Comparison of ENCODE assay signal across 28 cellular contexts in genomic region chr3:13205567-13206143, GRCh38.
A peak's percentile ranks its signal among the peaks of the same experiment; 100 is the strongest.
DNase-seq lines count a peak whose midpoint lies in the region; ATAC-seq, FAIRE-seq and TF ChIP-seq lines count a peak whose summit lies in the region.
"Had no signal": no experiment of that assay in that cellular context is flagged by ENCODE, and none has a peak within 500 bp of the region (broad histone marks: within the 10 kb centered on the region; RNA-seq: fewer than 3 reads in every experiment).

No MANE protein-coding gene starts in this region.

- no peak for TF ChIP-seq EP300 in K562 (IDR thresholded peaks at IDR 0.05; ENCODE audit: low read length)

- no peaks in the 10 kb centered on the region for H3K9me1 ChIP-seq in K562 (ENCODE audit: control insufficient read depth, insufficient read depth, low read length)

- H2AFZ ChIP-seq in K562 (ENCODE audit: low read depth, low read length) (no peak overlapping the region), osteoblast (ENCODE audit: low read length) (no peak overlapping the region)

- H3K9me3 ChIP-seq in HEK293 (ENCODE audit: control insufficient read depth, insufficient read depth, low read depth, low read length) = no peaks in the 10 kb centered on the region
- no peaks in the 10 kb centered on the region for H3K9me3 ChIP-seq in K562 (replicated peaks; ENCODE audit: control insufficient read depth, insufficient read depth, low read depth, low read length)
- no peaks in the 10 kb centered on the region for H3K9me3 ChIP-seq in osteoblast (ENCODE audit: low read depth, low read length)
- H3K9me3 ChIP-seq: BE2C, BLaER1 had no signal

- no peaks in the 10 kb centered on the region for H3K79me2 ChIP-seq in K562 (ENCODE audit: control insufficient read depth, insufficient read depth, low read length)
- no peaks in the 10 kb centered on the region for H3K79me2 ChIP-seq in osteoblast (ENCODE audit: insufficient read depth, low read length)

- CTCF ChIA-PET in HEK293 (lab: Yijun Ruan, JAX) = interaction anchor here (1.0 kb wide), 1 partner anchor 13 kb away, joined by 3 read pairs; no protein-coding TSS in a partner anchor
- CTCF ChIA-PET in K562 (lab: Yijun Ruan, JAX; ENCODE audit: low intra/inter-chr PET ratio) = no interaction called here

- TF ChIP-seq CTCF in HEK293 (tag by site-specific recombination; IDR thresholded peaks at IDR 0.05) (no peak), K562 (IDR thresholded peaks at IDR 0.05 in 2 of 3, conservative IDR thresholded peaks at IDR 0.05 in 1 of 3; ENCODE audit: insufficient read depth in 2 of 3, low read depth in 1 of 3, low read length in 3 of 3) (no peak), osteoblast (IDR thresholded peaks at IDR 0.05; ENCODE audit: extremely low read depth, low read depth, low read length) (no peak)

- no peak overlapping the region for H3K9ac ChIP-seq in K562 (ENCODE audit: insufficient read depth in 1 of 2, low read depth in 2 of 2, low read length in 2 of 2)
- H3K9ac ChIP-seq: BLaER1 had no signal

- no peak for TF ChIP-seq POLR2A in K562 (conservative IDR thresholded peaks at IDR 0.05)

- no peak for ATAC-seq in K562
- ATAC-seq: GM12878 had no signal

- TF ChIP-seq RAD21 in K562 (CRISPR knock-in tag; conservative IDR thresholded peaks at IDR 0.05 in 1 of 2, IDR thresholded peaks at IDR 0.05 in 1 of 2) = no peak

- 0% methylated on average over 3 of the region's 3 CpGs for WGBS in K562 (ENCODE audit: insufficient coverage, low coverage, missing lambda C conversion rate)

- H3K27me3 ChIP-seq in K562 (ENCODE audit: control insufficient read depth in 2 of 2, insufficient read depth in 2 of 2, low read length in 2 of 2) = peaks cover 55 to 82% of the 10 kb centered on the region in 2 experiments
- H3K27me3 ChIP-seq in osteoblast (ENCODE audit: insufficient read depth, low read length) = peaks cover 6% of the 10 kb centered on the region
- H3K27me3 ChIP-seq: BE2C, BLaER1 had no signal

- no TSS peak for BruUV-seq in K562 (replicated peaks; lab: Mats Ljungman, UMichigan)

- no peaks in the 10 kb centered on the region for H3K4me1 ChIP-seq in HEK293 (ENCODE audit: control insufficient read depth, insufficient read depth, low read length)
- peaks cover 0 to 9% of the 10 kb centered on the region in 2 experiments; a peak in 2 of 5 replicates for H3K4me1 ChIP-seq in K562 (replicated peaks in 1 of 2; ENCODE audit: control insufficient read depth in 2 of 2, insufficient read depth in 2 of 2, low read length in 2 of 2)
- H3K4me1 ChIP-seq in osteoblast (ENCODE audit: insufficient read depth, low read length) = no peaks in the 10 kb centered on the region
- H3K4me1 ChIP-seq: BE2C had no signal

- DNase-seq in K562 (ENCODE audit: extremely low read depth in 1 of 4, low spot score in 3 of 4) (no peak), osteoblast (ENCODE audit: insufficient read length, low spot score, missing footprints) (peak; percentile 18), urothelium cell line (ENCODE audit: low spot score) (no peak), NCI-H2196 (lab: John Stamatoyannopoulos, UW; ENCODE audit: unreplicated experiment) (no peak), NCI-H1092 (lab: John Stamatoyannopoulos, UW) (no peak), NCI-H345 treated with DMSO at 0.1 percent for 48 hours (lab: John Stamatoyannopoulos, UW; ENCODE audit: unreplicated experiment) (no peak)
- DNase-seq: 8988T; ACHN; BE2C; C1 segment of cervical spinal cord; CD4-positive, alpha-beta memory T cell; CD4-positive, CD25-positive, alpha-beta regulatory T cell; CD8-positive, alpha-beta memory T cell; COR-L47; DMS 273 treated with DMSO at 0.1 percent for 48 hours; DMS153; DMS53; DMS79; DND-41; EL; GDM1 had no signal

- no peak for FAIRE-seq in K562 (lab: Jason Lieb, UNC)
- FAIRE-seq in urothelium cell line (lab: Jason Lieb, UNC) = peak; percentile 69
- FAIRE-seq: A204.1, GM12878, GM12892, GM18507, GM19239 had no signal

- H3K27ac ChIP-seq in HEK293 (ENCODE audit: extremely low read depth, low read depth, low read length) (no peak overlapping the region), K562 (ENCODE audit: extremely low read depth, low read depth, low read length) (no peak overlapping the region), osteoblast (ENCODE audit: low read depth, low read length) (no peak overlapping the region)
- H3K27ac ChIP-seq: BLaER1 had no signal

- no peaks in the 10 kb centered on the region for H3K36me3 ChIP-seq in HEK293 (ENCODE audit: control insufficient read depth in 2 of 2, insufficient read depth in 1 of 2, low read length in 2 of 2)
- H3K36me3 ChIP-seq in K562 (ENCODE audit: control insufficient read depth, insufficient read depth, low read length) = no peaks in the 10 kb centered on the region
- H3K36me3 ChIP-seq in osteoblast (ENCODE audit: insufficient read depth, low read length) = no peaks in the 10 kb centered on the region
- H3K36me3 ChIP-seq: BE2C, BLaER1 had no signal

- H4K20me1 ChIP-seq in K562 (replicated peaks; ENCODE audit: control insufficient read depth, insufficient read depth, low read length) = peaks cover 12% of the 10 kb centered on the region
- H4K20me1 ChIP-seq in osteoblast (ENCODE audit: insufficient read depth, low read length) = no peaks in the 10 kb centered on the region
- H4K20me1 ChIP-seq: BLaER1 had no signal

- POLR2A ChIA-PET in HEK293 (lab: Yijun Ruan, JAX) (no interaction called here), K562 (lab: Yijun Ruan, JAX) (interaction anchor here (1.0 kb wide), 1 partner anchor 92 kb away, joined by 3 read pairs; no protein-coding TSS in a partner anchor)

- H3K4me2 ChIP-seq in K562 (ENCODE audit: insufficient read depth, low read length) = no peak overlapping the region
- H3K4me2 ChIP-seq in osteoblast (ENCODE audit: insufficient read depth, low read length) = no peak overlapping the region
- H3K4me2 ChIP-seq: BLaER1 had no signal

- intact Hi-C loops in K562 (cut with micrococcal nuclease) = no loop called here

- in situ Hi-C loops in K562 (cut with MboI) = no loop called here

- H3K4me3 ChIP-seq in HEK293 (ENCODE audit: low read depth, low read length) = no peak overlapping the region
- H3K4me3 ChIP-seq in K562 = no peak overlapping the region
- H3K4me3 ChIP-seq in osteoblast (ENCODE audit: insufficient read depth, low read length) = no peak overlapping the region
- H3K4me3 ChIP-seq: BLaER1, GM12878 had no signal

TF ChIP-seq in HEK293, 187 proteins besides CTCF, POLR2A, EP300 and RAD21:
- TF ChIP-seq ZBTB17 (tag by site-specific recombination; IDR thresholded peaks at IDR 0.05) = peak; percentile 83
- no peak for TF ChIP-seq ZNF2 (tag by site-specific recombination; IDR thresholded peaks at IDR 0.05)
- peak; percentile 99 for TF ChIP-seq ZNF366 (tag by site-specific recombination; conservative IDR thresholded peaks at IDR 0.05)
TF ChIP-seq in HEK293: peak in this region for 2.

TF ChIP-seq in K562, 482 proteins besides CTCF, POLR2A, EP300 and RAD21:
- TF ChIP-seq GTF2E2 (tag; IDR thresholded peaks at IDR 0.05) (no peak), CREBBP (IDR thresholded peaks at IDR 0.05; ENCODE audit: low read depth, low read length) (peak; percentile 11), KDM1A (IDR thresholded peaks at IDR 0.05) (peak in 1 of 2 experiments; percentile 25; a peak in 1 of 4 replicates), CTBP1 (IDR thresholded peaks at IDR 0.05; ENCODE audit: borderline replicate concordance) (no peak), SMARCB1 (IDR thresholded peaks at IDR 0.05; ENCODE audit: insufficient read length, low read depth) (no peak), TCF3 (CRISPR knock-in tag; IDR thresholded peaks at IDR 0.05) (no peak), EP400 (IDR thresholded peaks at IDR 0.05) (no peak), GABPB1 (CRISPR knock-in tag; IDR thresholded peaks at IDR 0.05) (no peak), GATA2 (CRISPR knock-in tag; IDR thresholded peaks at IDR 0.05) (no peak), ZNF584 (CRISPR knock-in tag; IDR thresholded peaks at IDR 0.05; ENCODE audit: low read depth) (no peak), CEBPB (tag; IDR thresholded peaks at IDR 0.05) (no peak)
- TF ChIP-seq, protein P1, sequence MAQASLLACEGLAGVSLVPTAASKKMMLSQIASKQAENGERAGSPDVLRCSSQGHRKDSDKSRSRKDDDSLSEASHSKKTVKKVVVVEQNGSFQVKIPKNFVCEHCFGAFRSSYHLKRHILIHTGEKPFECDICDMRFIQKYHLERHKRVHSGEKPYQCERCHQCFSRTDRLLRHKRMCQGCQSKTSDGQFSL (CRISPR knock-in tag; IDR thresholded peaks at IDR 0.05) = no peak
- TF ChIP-seq, protein P1 (tag; IDR thresholded peaks at IDR 0.05) = no peak

Comparison
In these comparisons a context has a peak if more than half of its experiments do, and no peak if none do; other contexts are left out.
1. Of the 44 proteins assayed by ChIP-seq in both K562 and HEK293: peak only in K562: none; only in HEK293: ZBTB17; in both: none; in neither: 43.